Comparison of ENCODE assay signal across 20 cellular contexts in the genomic region with DNA sequence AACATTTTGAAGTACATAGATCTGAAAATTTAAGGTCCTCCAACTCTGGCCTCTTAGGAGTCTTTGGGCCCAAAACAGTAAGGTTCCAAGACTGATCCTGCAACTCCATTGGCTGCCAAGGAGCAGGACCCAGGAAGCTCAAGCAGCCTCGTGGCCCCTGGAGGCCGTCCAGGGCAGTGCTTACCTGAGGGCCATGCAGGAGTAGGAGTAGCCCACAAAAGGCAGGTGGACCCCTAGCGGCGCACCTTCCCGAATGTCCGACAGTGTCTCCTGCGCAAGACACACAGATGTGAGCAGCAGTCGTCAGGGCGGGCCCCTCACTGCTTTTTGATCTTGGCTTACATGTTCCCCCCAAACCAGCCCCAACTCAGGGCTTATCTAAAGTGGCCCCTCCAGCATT. TPM values are rescaled to one million over a fixed set of nuclear protein-coding genes. Genes with fewer than 3 reads are reported as not detected.
DNase-seq lines count a peak whose midpoint lies in the region; ATAC-seq and TF ChIP-seq lines count a peak whose summit lies in the region.
"Had no signal": no experiment of that assay in that cellular context is flagged by ENCODE, and none has a peak within 500 bp of the region (broad histone marks: within the 10 kb centered on the region; RNA-seq: fewer than 3 reads in every experiment).

No MANE protein-coding gene starts in this region.

- no peak overlapping the region for H3K4me2 ChIP-seq in HCT116 (ENCODE audit: low read length)
- no peak overlapping the region for H3K4me2 ChIP-seq in trophoblast cell (ENCODE audit: low read length)
- H3K4me2 ChIP-seq in neural progenitor cell, result no peak overlapping the region
- H3K4me2 ChIP-seq: BLaER1 treated with 17β-estradiol and CSF1 and Interleukin-3, amounts not matched to agents 10 nM and 100 nM had no signal

- H4K20me1 ChIP-seq in HCT116 (ENCODE audit: insufficient read depth) (no peaks in the 10 kb centered on the region), neural progenitor cell (ENCODE audit: low read depth) (peaks cover 39% of the 10 kb centered on the region)

- no peak overlapping the region for H2BK12ac ChIP-seq in trophoblast cell (ENCODE audit: low read length)

- TF ChIP-seq RAD21 in HCT116 (IDR thresholded peaks at IDR 0.05; ENCODE audit: low read depth), result no peak

- no TSS peak for BruUV-seq in HCT116 (replicated peaks; lab: Mats Ljungman, UMichigan)

- H3K9me2 ChIP-seq in HCT116 (ENCODE audit: insufficient read depth), result no peaks in the 10 kb centered on the region

- no peak overlapping the region for H3K27ac Mint-ChIP-seq in endothelial cell (ENCODE audit: unreplicated experiment)
- H3K27ac Mint-ChIP-seq in neural progenitor cell, result no peak overlapping the region
- H3K27ac Mint-ChIP-seq: activated T-helper 1 cell treated with anti-CD3 and anti-CD28 coated beads, Interleukin-12 subunit alpha, Interleukin-12 subunit beta, Interleukin-2, Interleukin-4 antibody, amounts not matched to agents 30 ng/mL and 10 ng/mL and 1 ng/mL, durations not matched to agents 14 hours and 24 hours and 36 hours; natural killer cell; stimulated activated naive B cell treated with anti-CD40 and anti-IgM and Interleukin-4, amounts not matched to agents 10 μg/mL and 1 μg/mL and 100 μg/mL, for 72 hours had no signal

- H3K27ac ChIP-seq in HCT116 (ENCODE audit: low read depth, low read length) (no peak overlapping the region), trophoblast cell (ENCODE audit: low read depth, low read length) (no peak overlapping the region), neural progenitor cell (no peak overlapping the region)
- H3K27ac ChIP-seq: adrenal gland; BLaER1 treated with 17β-estradiol and CSF1 and Interleukin-3, amounts not matched to agents 10 nM and 100 nM; tibial artery had no signal

- H2AFZ ChIP-seq in HCT116 (ENCODE audit: low read depth, low read length, poor library complexity, severe bottlenecking), result no peak overlapping the region
- no peak overlapping the region for H2AFZ ChIP-seq in trophoblast cell (ENCODE audit: insufficient read depth, low read length, poor library complexity)
- H2AFZ ChIP-seq in neural progenitor cell (replicated peaks), result no peak overlapping the region

- H3K27me3 Mint-ChIP-seq in endothelial cell (ENCODE audit: unreplicated experiment) (peaks cover 31% of the 10 kb centered on the region), neural progenitor cell (ENCODE audit: insufficient read depth, low read depth) (peaks cover 19% of the 10 kb centered on the region)

- H4K91ac ChIP-seq in trophoblast cell (ENCODE audit: low read depth, low read length), result no peak overlapping the region

- H4K12ac ChIP-seq in trophoblast cell (ENCODE audit: low read depth, low read length), result no peak overlapping the region

- H3K9me3 ChIP-seq in HCT116 (ENCODE audit: control insufficient read depth in 1 of 2, insufficient read depth in 1 of 2, low read depth in 1 of 2, low read length in 2 of 2) (no peaks in the 10 kb centered on the region), trophoblast cell (ENCODE audit: insufficient read depth, low read depth, low read length) (no peaks in the 10 kb centered on the region), neural progenitor cell (ENCODE audit: low read depth) (no peaks in the 10 kb centered on the region)
- H3K9me3 ChIP-seq: adrenal gland; BLaER1 treated with 17β-estradiol and CSF1 and Interleukin-3, amounts not matched to agents 10 nM and 100 nM; gastroesophageal sphincter; tibial artery had no signal

- POLR2A ChIA-PET in HCT116 (lab: Charles Lee), result interaction anchor here (1.1 kb wide), 1 partner anchor 8 kb away, joined by 4 read pairs; the partner anchor contains the start of gene DMPK

- H3K4me1 Mint-ChIP-seq in endothelial cell (ENCODE audit: unreplicated experiment), result peaks cover 15% of the 10 kb centered on the region
- peaks cover 21% of the 10 kb centered on the region for H3K4me1 Mint-ChIP-seq in neural progenitor cell

- no peaks in the 10 kb centered on the region for H3K79me2 ChIP-seq in HCT116 (ENCODE audit: insufficient read depth, low read length)
- H3K79me2 ChIP-seq in trophoblast cell (ENCODE audit: control insufficient read depth, insufficient read depth, low read length, poor library complexity), result peaks cover 2% of the 10 kb centered on the region
- no peaks in the 10 kb centered on the region for H3K79me2 ChIP-seq in neural progenitor cell (ENCODE audit: low read depth)

- H3K14ac ChIP-seq in trophoblast cell (ENCODE audit: low read length), result no peak overlapping the region

- TF ChIP-seq CTCF in HCT116 (IDR thresholded peaks at IDR 0.05 in 2 of 3, conservative IDR thresholded peaks at IDR 0.05 in 1 of 3; ENCODE audit: borderline replicate concordance in 1 of 3, insufficient read depth in 1 of 3, low read depth in 2 of 3, low read length in 2 of 3), result peak in 2 of 3 experiments; percentile 33 to 42; a peak in 2 of 6 replicates
- no peak for TF ChIP-seq CTCF in endothelial cell (IDR thresholded peaks at IDR 0.05; ENCODE audit: unreplicated experiment)
- no peak for TF ChIP-seq CTCF in neural progenitor cell (IDR thresholded peaks at IDR 0.05)

- intact Hi-C loops in HCT116 (cut with micrococcal nuclease), result loop anchor here (10.0 kb wide), 1 partner anchor 680 kb away; the partner anchor contains the start of gene PPP1R37

- H3K4me1 ChIP-seq in HCT116 (ENCODE audit: control insufficient read depth in 1 of 2, insufficient read depth in 2 of 2, low read length in 2 of 2) (peaks cover 14 to 31% of the 10 kb centered on the region in 2 experiments), trophoblast cell (ENCODE audit: control insufficient read depth in 1 of 2, insufficient read depth in 2 of 2, low read length in 2 of 2) (peaks cover 1 to 11% of the 10 kb centered on the region in 2 experiments), neural progenitor cell (peaks cover 6% of the 10 kb centered on the region)

- H3K27me3 ChIP-seq in HCT116 (ENCODE audit: insufficient read depth, low read length) (no peaks in the 10 kb centered on the region), trophoblast cell (ENCODE audit: insufficient read depth, low read length) (no peaks in the 10 kb centered on the region), neural progenitor cell (peaks cover under 1% of the 10 kb centered on the region)
- H3K27me3 ChIP-seq: adrenal gland, gastroesophageal sphincter, tibial artery had no signal

- no peak overlapping the region for H3K23ac ChIP-seq in trophoblast cell (ENCODE audit: low read length)

- H3K9me3 Mint-ChIP-seq in endothelial cell (ENCODE audit: unreplicated experiment), result no peaks in the 10 kb centered on the region
- no peaks in the 10 kb centered on the region for H3K9me3 Mint-ChIP-seq in neural progenitor cell
- H3K9me3 Mint-ChIP-seq: activated T-helper 1 cell treated with anti-CD3 and anti-CD28 coated beads, Interleukin-12 subunit alpha, Interleukin-12 subunit beta, Interleukin-2, Interleukin-4 antibody, amounts not matched to agents 30 ng/mL and 10 ng/mL and 1 ng/mL, durations not matched to agents 14 hours and 24 hours and 36 hours; natural killer cell; stimulated activated naive B cell treated with anti-CD40 and anti-IgM and Interleukin-4, amounts not matched to agents 10 μg/mL and 1 μg/mL and 100 μg/mL, for 72 hours had no signal

- H2AK5ac ChIP-seq in trophoblast cell (ENCODE audit: low read length), result no peak overlapping the region

- RAD21 ChIA-PET in HCT116 (lab: Charles Lee; ENCODE audit: low non-redundant PET in 1 of 2, low total read pairs in 2 of 2, uncharacterized antibody in 2 of 2, unreplicated experiment in 2 of 2), result no interaction called here

- no peak for DNase-seq in HCT116 (ENCODE audit: low read depth, low spot score)
- no peak for DNase-seq in endothelial cell (ENCODE audit: low spot score)
- DNase-seq in trophoblast cell, result peak; percentile 63 to 77
- DNase-seq in neural progenitor cell (ENCODE audit: low spot score), result no peak
- no peak for DNase-seq in DMS79 treated with DMSO at 0.1 percent for 48 hours (lab: John Stamatoyannopoulos, UW)
- DNase-seq: MM.1S; natural killer cell; NCI-H187; NCI-H446 treated with DMSO at 0.1 percent for 48 hours; Right ventricle myocardium superior; stimulated activated naive B cell treated with anti-CD40 and anti-IgM and Interleukin-4, amounts not matched to agents 10 μg/mL and 1 μg/mL and 100 μg/mL, for 72 hours; tibial artery had no signal

- no peak overlapping the region for H3K4ac ChIP-seq in trophoblast cell (ENCODE audit: low read depth, low read length)

- CTCF ChIA-PET in HCT116 (lab: Charles Lee), result interaction anchor here (0.7 kb wide), 1 partner anchor 18 kb away, joined by 3 read pairs; no protein-coding TSS in a partner anchor

- H2BK5ac ChIP-seq in trophoblast cell (ENCODE audit: low read depth, low read length, poor library complexity), result no peak overlapping the region

- H3K36me3 Mint-ChIP-seq in endothelial cell (ENCODE audit: low read depth, unreplicated experiment), result peaks cover 41% of the 10 kb centered on the region
- H3K36me3 Mint-ChIP-seq in neural progenitor cell, result peaks cover 23% of the 10 kb centered on the region
- H3K36me3 Mint-ChIP-seq: natural killer cell had no signal

- peaks cover 5% of the 10 kb centered on the region for H3K79me1 ChIP-seq in trophoblast cell (ENCODE audit: low read length)

- peaks cover 0 to 10% of the 10 kb centered on the region in 2 experiments; a peak in 3 of 4 replicates for H3K36me3 ChIP-seq in HCT116 (ENCODE audit: control insufficient read depth in 1 of 2, insufficient read depth in 2 of 2, low read length in 2 of 2)
- peaks cover 36 to 37% of the 10 kb centered on the region in 2 experiments for H3K36me3 ChIP-seq in trophoblast cell (ENCODE audit: control insufficient read depth in 1 of 2, insufficient read depth in 2 of 2, low read length in 2 of 2)
- no peaks in the 10 kb centered on the region for H3K36me3 ChIP-seq in neural progenitor cell

- TF ChIP-seq POLR2A in HCT116 (IDR thresholded peaks at IDR 0.05; ENCODE audit: borderline replicate concordance, extremely low read depth, insufficient read depth, insufficient read length), result no peak

- no peak overlapping the region for H3K18ac ChIP-seq in trophoblast cell (ENCODE audit: low read length)

- peaks cover 36% of the 10 kb centered on the region for H3F3A ChIP-seq in neural progenitor cell (ENCODE audit: low read depth)

- H2BK120ac ChIP-seq in trophoblast cell (ENCODE audit: insufficient read depth, low read length, poor library complexity), result no peak overlapping the region

- whole genome bisulfite sequencing in trophoblast cell (ENCODE audit: extremely low coverage, insufficient coverage, insufficient read length), result no CpG with 5 or more reads among the region's 9 CpGs

- peak overlapping the region; percentile 47 for H3K4me3 Mint-ChIP-seq in endothelial cell (ENCODE audit: unreplicated experiment)
- H3K4me3 Mint-ChIP-seq in neural progenitor cell, result no peak overlapping the region
- H3K4me3 Mint-ChIP-seq: activated T-helper 1 cell treated with anti-CD3 and anti-CD28 coated beads, Interleukin-12 subunit alpha, Interleukin-12 subunit beta, Interleukin-2, Interleukin-4 antibody, amounts not matched to agents 30 ng/mL and 10 ng/mL and 1 ng/mL, durations not matched to agents 14 hours and 24 hours and 36 hours; natural killer cell; stimulated activated naive B cell treated with anti-CD40 and anti-IgM and Interleukin-4, amounts not matched to agents 10 μg/mL and 1 μg/mL and 100 μg/mL, for 72 hours had no signal

- H3K4me3 ChIP-seq in HCT116 (replicated peaks in 1 of 2; ENCODE audit: low read depth in 1 of 2, low read length in 2 of 2) (no peak overlapping the region), trophoblast cell (ENCODE audit: low read depth, low read length) (no peak overlapping the region), neural progenitor cell (no peak overlapping the region)
- H3K4me3 ChIP-seq: adrenal gland; BLaER1 treated with 17β-estradiol and CSF1 and Interleukin-3, amounts not matched to agents 10 nM and 100 nM; gastroesophageal sphincter; tibial artery had no signal

- no peak overlapping the region for H4K8ac ChIP-seq in trophoblast cell (ENCODE audit: low read depth, low read length)

- no peak for ATAC-seq in HCT116
- ATAC-seq: gastroesophageal sphincter; natural killer cell; stimulated activated naive B cell treated with anti-CD40 and anti-IgM and Interleukin-4, amounts not matched to agents 10 μg/mL and 1 μg/mL and 100 μg/mL, for 72 hours had no signal

- H3K9ac ChIP-seq in HCT116 (ENCODE audit: low read length) (no peak overlapping the region), trophoblast cell (ENCODE audit: low read length) (no peak overlapping the region), neural progenitor cell (no peak overlapping the region)
- H3K9ac ChIP-seq: BLaER1 treated with 17β-estradiol and CSF1 and Interleukin-3, amounts not matched to agents 10 nM and 100 nM had no signal

RNA-seq across cellular contexts. Expression of gene SIX5, which starts 5.7 kb away (rescaled TPM):
- total RNA-seq in HCT116 (2021; ENCODE audit: unreplicated experiment) (18.3 TPM), endothelial cell (ENCODE audit: unreplicated experiment) (21.9 TPM), neural progenitor cell (ENCODE audit: low replicate concordance) (8.1 and 50.8 TPM in 2 replicates)
- 9.5 and 11.1 TPM in 2 replicates for polyA plus RNA-seq in HCT116 (2012)
- polyA plus RNA-seq in trophoblast cell (2013), result 15.7 and 16.4 TPM in 2 replicates

RNA-seq across cellular contexts. Expression of gene DMPK, which starts 7.5 kb away (rescaled TPM):
- total RNA-seq in HCT116 (2021; ENCODE audit: unreplicated experiment) (52.5 TPM), endothelial cell (ENCODE audit: unreplicated experiment) (80.3 TPM), neural progenitor cell (ENCODE audit: low replicate concordance) (5.5 and 33.2 TPM in 2 replicates)
- 38.1 and 47.9 TPM in 2 replicates for polyA plus RNA-seq in HCT116 (2012)
- 17.0 and 18.3 TPM in 2 replicates for polyA plus RNA-seq in trophoblast cell (2013)

RNA-seq across cellular contexts. Expression of gene DMWD, which starts 17.9 kb away (rescaled TPM):
- total RNA-seq in HCT116 (2021; ENCODE audit: unreplicated experiment), result 56.8 TPM
- polyA plus RNA-seq in HCT116 (2012), result 28.1 and 28.5 TPM in 2 replicates
- 95.3 TPM for total RNA-seq in endothelial cell (ENCODE audit: unreplicated experiment)
- polyA plus RNA-seq in trophoblast cell (2013), result 26.0 and 26.5 TPM in 2 replicates
- 22.8 and 50.3 TPM in 2 replicates for total RNA-seq in neural progenitor cell (ENCODE audit: low replicate concordance)

RNA-seq across cellular contexts. Expression of gene RSPH6A, which starts 40.3 kb away (rescaled TPM):
- total RNA-seq in HCT116 (2021; ENCODE audit: unreplicated experiment), result 0.57 TPM
- not detected in 2 replicates for polyA plus RNA-seq in HCT116 (2012)
- total RNA-seq in endothelial cell (ENCODE audit: unreplicated experiment), result 0.28 TPM
- polyA plus RNA-seq in trophoblast cell (2013), result 0.01 and 0.03 TPM in 2 replicates
- 0.22 TPM in 1 of 2 replicates, not detected in the other for total RNA-seq in neural progenitor cell (ENCODE audit: low replicate concordance)

RNA-seq across cellular contexts. Expression of gene MEIOSIN, which starts 41.5 kb away (rescaled TPM):
- 2.1 TPM for total RNA-seq in HCT116 (2021; ENCODE audit: unreplicated experiment)
- polyA plus RNA-seq in HCT116 (2012), result 0.86 and 1.2 TPM in 2 replicates
- total RNA-seq in endothelial cell (ENCODE audit: unreplicated experiment), result not detected
- polyA plus RNA-seq in trophoblast cell (2013), result 0.01 and 0.03 TPM in 2 replicates
- total RNA-seq in neural progenitor cell (ENCODE audit: low replicate concordance), result 0.06 TPM in 1 of 2 replicates, not detected in the other
- total RNA-seq: activated T-helper 1 cell treated with anti-CD3 and anti-CD28 coated beads, Interleukin-12 subunit alpha, Interleukin-12 subunit beta, Interleukin-2, Interleukin-4 antibody, amounts not matched to agents 30 ng/mL and 10 ng/mL and 1 ng/mL, durations not matched to agents 14 hours and 24 hours and 36 hours; adrenal gland; endothelial cell of umbilical vein; gastroesophageal sphincter; lung microvascular endothelial cell; natural killer cell; pulmonary artery endothelial cell; Right ventricle myocardium superior; T-helper 1 cell treated with Interleukin-12 subunit alpha and Interleukin-12 subunit beta and Interleukin-4 antibody, amounts not matched to agents 30 ng/mL and 1 ng/mL, for 36 hours had no signal
- polyA plus RNA-seq: endothelial cell of umbilical vein had no signal

Comparison
In these comparisons a context has a peak if more than half of its experiments do, and no peak if none do; other contexts are left out.
1. DNase-seq: peak in trophoblast cell (2 of 2); none in HCT116 (single experiment), endothelial cell (single experiment), neural progenitor cell (single experiment) and DMS79 treated with DMSO at 0.1 percent for 48 hours (single experiment).
2. CTCF ChIP-seq: peak in HCT116 (2 of 3); none in endothelial cell (single experiment) and neural progenitor cell (single experiment).